11 cellular contexts compared by ENCODE assay signal in the genomic region with DNA sequence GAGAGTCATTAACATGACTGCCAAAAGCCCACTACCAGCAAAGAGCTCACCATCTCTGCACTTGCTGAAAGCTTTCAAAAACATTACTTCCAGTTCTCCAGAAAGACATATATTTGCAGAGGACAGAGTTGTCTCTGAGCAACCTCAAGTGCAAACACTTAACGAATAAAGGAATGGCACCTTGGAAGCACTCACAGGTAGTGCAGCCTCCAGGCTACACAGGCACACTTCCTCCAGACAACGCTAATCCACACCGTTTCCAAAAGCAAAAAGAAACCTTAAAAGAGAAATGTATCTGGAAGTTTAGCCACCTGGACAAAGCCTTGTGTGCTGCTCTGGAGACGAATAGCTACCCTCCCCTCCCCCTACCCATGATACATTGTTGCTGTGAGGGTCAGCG. TPM values are rescaled to one million over a fixed set of nuclear protein-coding genes. Genes with fewer than 3 reads are reported as not detected.
"Had no signal": no experiment of that assay in that cellular context is flagged by ENCODE, and none has a peak within 500 bp of the region (broad histone marks: within the 10 kb centered on the region; RNA-seq: fewer than 3 reads in every experiment).

No MANE protein-coding gene starts in this region.

RNA-seq across cellular contexts. Expression of a gene that starts 53.1 kb away (rescaled TPM):
- total RNA-seq: OCI-LY7, PC-3, PC-9, Peyer's patch, Right ventricle myocardium inferior, Right ventricle myocardium superior, RPMI7951, SJCRH30, SJSA1, SK-MEL-5 had no signal
- polyA plus RNA-seq: SK-N-SH had no signal
